8 cellular contexts compared by ENCODE assay signal in genomic region chr17:80791758-80792284, GRCh38.
DNase-seq lines count a peak whose midpoint lies in the region; ATAC-seq lines count a peak whose summit lies in the region.

No MANE protein-coding gene starts in this region.

- H3K27me3 ChIP-seq in right cardiac atrium (ENCODE audit: control insufficient read depth, insufficient read depth) = no peaks in the 10 kb centered on the region

- H3K27me3 Mint-ChIP-seq in activated naive CD8-positive, alpha-beta T cell = no peaks in the 10 kb centered on the region
- peaks cover 0 to 3% (median 2%) of the 10 kb centered on the region in 3 donors for H3K27me3 Mint-ChIP-seq in immature natural killer cell (ENCODE audit: low read depth in 3 of 3)

- H3K36me3 Mint-ChIP-seq in activated naive CD8-positive, alpha-beta T cell = peaks cover 28% of the 10 kb centered on the region
- H3K36me3 Mint-ChIP-seq in immature natural killer cell = peaks cover 11 to 26% (median 12%) of the 10 kb centered on the region in 3 donors

- 54% methylated on average over 11 of the region's 11 CpGs for WGBS in right cardiac atrium

- H3K4me1 Mint-ChIP-seq in activated naive CD8-positive, alpha-beta T cell (ENCODE audit: low read depth) = peaks cover 75% of the 10 kb centered on the region
- peaks cover 33 to 43% of the 10 kb centered on the region in 2 donors for H3K4me1 Mint-ChIP-seq in immature natural killer cell

- no peaks in the 10 kb centered on the region for H3K9me3 ChIP-seq in right cardiac atrium (ENCODE audit: control insufficient read depth, low read length)

- intact Hi-C loops in right cardiac atrium (cut with DNase I) = no loop called here

- H3K4me3 ChIP-seq in right cardiac atrium (ENCODE audit: low read length) = no peak overlapping the region

- peak overlapping the region; percentile 79 for H3K4me3 Mint-ChIP-seq in activated naive CD8-positive, alpha-beta T cell
- no peak overlapping the region for H3K4me3 Mint-ChIP-seq in immature natural killer cell

- DNase-seq in AG08396 (ENCODE audit: low spot score) (peak; percentile 92), NCI-H460 (ENCODE audit: extremely low read depth, low read depth) (peak; percentile 85), right cardiac atrium (peak; percentile 65 to 73 (median 72)), NCI-H510A treated with DMSO at 0.1 percent for 48 hours (lab: John Stamatoyannopoulos, UW) (no peak), HUDEP-2 (lab: John Stamatoyannopoulos, UW; ENCODE audit: unreplicated experiment in 76 of 76) (no peak), immature natural killer cell (no peak)
- DNase-seq in stimulated activated CD4-positive, alpha-beta T cell treated with anti-CD3 and anti-CD28 coated beads, Interleukin-1b, Interleukin-23, amount 100 ng/mL, for 48 hours = peak; percentile 78

- peaks cover 3% of the 10 kb centered on the region for H3K9me3 Mint-ChIP-seq in activated naive CD8-positive, alpha-beta T cell (ENCODE audit: low read depth)
- no peaks in the 10 kb centered on the region for H3K9me3 Mint-ChIP-seq in immature natural killer cell

- ATAC-seq in right cardiac atrium = peak; percentile 44 to 88

- H3K27ac Mint-ChIP-seq in activated naive CD8-positive, alpha-beta T cell = peak overlapping the region; percentile 98
- H3K27ac Mint-ChIP-seq in immature natural killer cell = no peak overlapping the region

- peaks cover 6% of the 10 kb centered on the region for H3K4me1 ChIP-seq in right cardiac atrium (ENCODE audit: control insufficient read depth, insufficient read depth, low read length)

- H3K27ac ChIP-seq in right cardiac atrium (ENCODE audit: low read length) = no peak overlapping the region

Comparison
In these comparisons a context has a peak if more than half of its experiments do, and no peak if none do; other contexts are left out.
1. DNase-seq: peak in AG08396 (single experiment), NCI-H460 (single experiment), right cardiac atrium (3 of 3) and stimulated activated CD4-positive, alpha-beta T cell treated with anti-CD3 and anti-CD28 coated beads, Interleukin-1b, Interleukin-23, amount 100 ng/mL, for 48 hours (single experiment); none in NCI-H510A treated with DMSO at 0.1 percent for 48 hours (single experiment), HUDEP-2 (0 of 76) and immature natural killer cell (0 of 3).